In the genomic region with DNA sequence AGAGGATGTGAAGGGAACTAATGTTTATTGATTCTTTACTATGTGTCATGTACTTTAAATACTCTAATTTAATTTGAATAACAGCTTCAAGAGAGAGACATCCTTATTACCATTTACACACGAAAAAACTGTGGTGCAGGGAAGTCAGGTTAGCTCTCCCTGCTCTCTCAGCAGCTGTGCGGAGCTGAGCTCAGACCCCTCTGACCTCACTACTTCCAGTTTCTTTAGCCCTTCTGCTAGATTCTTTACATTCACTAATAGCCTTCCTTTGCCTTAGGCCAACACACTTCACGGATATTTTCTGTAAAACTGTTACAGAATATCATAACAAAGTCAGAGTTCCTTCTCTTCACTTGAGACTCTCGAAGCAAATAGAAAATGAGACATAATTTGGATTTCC, we compare ENCODE assay signal across 25 cellular contexts.
"Had no signal": no experiment of that assay in that cellular context is flagged by ENCODE, and none has a peak within 500 bp of the region (broad histone marks: within the 10 kb centered on the region; RNA-seq: fewer than 3 reads in every experiment).

No MANE protein-coding gene starts in this region.

- H3K27me3 Mint-ChIP-seq: activated CD4-positive, alpha-beta memory T cell treated with anti-CD3 and anti-CD28 coated beads for 36 hours; activated CD4-positive, alpha-beta T cell treated with anti-CD3 and anti-CD28 coated beads, Interleukin-2, amount 10 ng/mL, durations not matched to agents 7 days and 5 days; activated naive CD8-positive, alpha-beta T cell treated with anti-CD3 and anti-CD28 coated beads, Interleukin-2, amount 10 ng/mL, durations not matched to agents 7 days and 5 days had no signal

- H3K36me3 ChIP-seq: breast epithelium had no signal

- H3K27ac Mint-ChIP-seq: activated CD4-positive, alpha-beta memory T cell treated with anti-CD3 and anti-CD28 coated beads for 36 hours; activated CD4-positive, alpha-beta T cell treated with anti-CD3 and anti-CD28 coated beads, Interleukin-2, amount 10 ng/mL, durations not matched to agents 7 days and 5 days; activated naive CD8-positive, alpha-beta T cell treated with anti-CD3 and anti-CD28 coated beads, Interleukin-2, amount 10 ng/mL, durations not matched to agents 7 days and 5 days; T-cell had no signal

- H3K9me3 Mint-ChIP-seq: activated CD4-positive, alpha-beta memory T cell treated with anti-CD3 and anti-CD28 coated beads for 36 hours; activated CD4-positive, alpha-beta T cell treated with anti-CD3 and anti-CD28 coated beads, Interleukin-2, amount 10 ng/mL, durations not matched to agents 7 days and 5 days; activated naive CD8-positive, alpha-beta T cell treated with anti-CD3 and anti-CD28 coated beads, Interleukin-2, amount 10 ng/mL, durations not matched to agents 7 days and 5 days; T-cell had no signal

- H3K4me3 ChIP-seq: breast epithelium, K562, SK-N-MC had no signal

- H3K4me1 ChIP-seq: breast epithelium had no signal

- H3K36me3 Mint-ChIP-seq: activated CD4-positive, alpha-beta memory T cell treated with anti-CD3 and anti-CD28 coated beads for 36 hours; activated naive CD8-positive, alpha-beta T cell treated with anti-CD3 and anti-CD28 coated beads, Interleukin-2, amount 10 ng/mL, durations not matched to agents 7 days and 5 days; T-cell had no signal

- ATAC-seq: K562, T-cell had no signal

- H3K4me3 Mint-ChIP-seq: activated CD4-positive, alpha-beta memory T cell treated with anti-CD3 and anti-CD28 coated beads for 36 hours; activated CD4-positive, alpha-beta T cell treated with anti-CD3 and anti-CD28 coated beads, Interleukin-2, amount 10 ng/mL, durations not matched to agents 7 days and 5 days; activated naive CD8-positive, alpha-beta T cell treated with anti-CD3 and anti-CD28 coated beads, Interleukin-2, amount 10 ng/mL, durations not matched to agents 7 days and 5 days; T-cell had no signal

- H3K27ac ChIP-seq: breast epithelium, SK-N-MC had no signal

- H3K27me3 ChIP-seq: breast epithelium had no signal

- DNase-seq: activated CD4-positive, alpha-beta memory T cell treated with anti-CD3 and anti-CD28 coated beads for 36 hours; activated CD4-positive, alpha-beta T cell treated with anti-CD3 and anti-CD28 coated beads, Interleukin-2, amount 10 ng/mL, durations not matched to agents 7 days and 5 days; activated CD4-positive, CD25-positive, alpha-beta regulatory T cell; activated CD8-positive, alpha-beta memory T cell treated with anti-CD3 and anti-CD28 coated beads for 24 hours; activated naive CD4-positive, alpha-beta T cell treated with anti-CD3 and anti-CD28 coated beads, Interleukin-2, amount 50 U/mL, for 16 hours; activated naive CD8-positive, alpha-beta T cell treated with anti-CD3 and anti-CD28 coated beads, Interleukin-2, amount 10 ng/mL, durations not matched to agents 7 days and 5 days; activated T-cell treated with anti-CD3 and anti-CD28 coated beads, Interleukin-2, amount 50 U/mL, for 48 hours; aorta; caudate nucleus; Karpas-422; NCI-H1048; NCI-H146; NCI-H187 treated with DMSO at 0.1 percent for 48 hours; NCI-H2171; NCI-H2227 treated with DMSO at 0.1 percent for 48 hours; NCI-H446 treated with DMSO at 0.1 percent for 48 hours; NCI-H526; NCI-H774; SIG-M5; T-cell; T-helper 2 cell; T1000 had no signal

- H3K9me3 ChIP-seq: breast epithelium had no signal
